In genomic region chr7:42156541-42156865, GRCh38 we compare ENCODE assay signal across 25 cellular contexts.
A peak's percentile ranks its signal among the peaks of the same experiment; 100 is the strongest.
DNase-seq lines count a peak whose midpoint lies in the region; ATAC-seq and TF ChIP-seq lines count a peak whose summit lies in the region.
"Had no signal": no experiment of that assay in that cellular context is flagged by ENCODE, and none has a peak within 500 bp of the region (broad histone marks: within the 10 kb centered on the region; RNA-seq: fewer than 3 reads in every experiment).

No MANE protein-coding gene starts in this region.

- no TSS peak for BruUV-seq in mammary epithelial cell (replicated peaks; lab: Mats Ljungman, UMichigan)

- no peak overlapping the region for H3K4me3 Mint-ChIP-seq in nephron
- H3K4me3 Mint-ChIP-seq: activated naive CD4-positive, alpha-beta T cell treated with anti-CD3 and anti-CD28 coated beads for 36 hours; CD4-positive, alpha-beta T cell; effector memory CD8-positive, alpha-beta T cell; GM23338; stimulated activated naive CD8-positive, alpha-beta T cell treated with anti-CD3 and anti-CD28 coated beads, Interleukin-15, amount 100 ng/mL, for 72 hours; T-cell had no signal

- TF ChIP-seq CTCF in mammary epithelial cell (conservative IDR thresholded peaks at IDR 0.05 in 1 of 2, IDR thresholded peaks at IDR 0.05 in 1 of 2; ENCODE audit: extremely low read depth in 1 of 2, insufficient read depth in 1 of 2, low read depth in 1 of 2, low read length in 2 of 2) (peak in 1 of 2 donors; percentile 7), nephron (IDR thresholded peaks at IDR 0.05; ENCODE audit: unreplicated experiment in 3 of 3) (no peak), uterus (IDR thresholded peaks at IDR 0.05) (no peak)

- dilution Hi-C loops in mammary epithelial cell (cut with HindIII; ENCODE audit: low sequenced_read_pairs), result loop anchor here (5.0 kb wide), 1 partner anchor 76 kb away; no protein-coding TSS in a partner anchor

- in situ Hi-C loops in mammary epithelial cell (cut with MboI; ENCODE audit: low sequenced_read_pairs in 2 of 2), result no loop called here

- H3K36me3 Mint-ChIP-seq in nephron (ENCODE audit: low read depth), result no peaks in the 10 kb centered on the region
- H3K36me3 Mint-ChIP-seq: T-cell had no signal

- no peaks in the 10 kb centered on the region for H3K36me3 ChIP-seq in mammary epithelial cell (ENCODE audit: insufficient read depth, low read length)
- H3K36me3 ChIP-seq in uterus, result no peaks in the 10 kb centered on the region
- H3K36me3 ChIP-seq: tibial nerve had no signal

- CTCF ChIA-PET in mammary epithelial cell (lab: Charles Lee; ENCODE audit: low non-redundant PET), result no interaction called here

- H3K4me1 ChIP-seq in mammary epithelial cell (ENCODE audit: insufficient read depth, low read length) (peaks cover 31% of the 10 kb centered on the region), uterus (peaks cover 0 to 18% of the 10 kb centered on the region in 2 donors)

- intact Hi-C loops in mammary epithelial cell (cut with micrococcal nuclease) (no loop called here), uterus (cut with DNase I; ENCODE audit: low total_unique reads) (no loop called here)

- H3K9me3 Mint-ChIP-seq in nephron, result no peaks in the 10 kb centered on the region
- H3K9me3 Mint-ChIP-seq: activated naive CD4-positive, alpha-beta T cell treated with anti-CD3 and anti-CD28 coated beads for 36 hours; CD4-positive, alpha-beta T cell; GM23338; stimulated activated naive CD8-positive, alpha-beta T cell treated with anti-CD3 and anti-CD28 coated beads, Interleukin-15, amount 100 ng/mL, for 72 hours; T-cell had no signal

- H3K79me2 ChIP-seq in mammary epithelial cell (ENCODE audit: insufficient read depth, low read length), result peaks cover 43% of the 10 kb centered on the region

- H3K4me2 ChIP-seq in mammary epithelial cell (ENCODE audit: insufficient read depth, low read depth, low read length), result peak overlapping the region; percentile 39
- H3K4me2 ChIP-seq: GM23338 had no signal

- no peak overlapping the region for H3K9ac ChIP-seq in mammary epithelial cell (ENCODE audit: insufficient read depth, low read length)

- H3K9me3 ChIP-seq in mammary epithelial cell (replicated peaks; ENCODE audit: insufficient read depth, low read length), result no peaks in the 10 kb centered on the region
- no peaks in the 10 kb centered on the region for H3K9me3 ChIP-seq in uterus
- H3K9me3 ChIP-seq: tibial nerve had no signal

- H3K4me1 Mint-ChIP-seq in nephron, result peaks cover 44% of the 10 kb centered on the region
- H3K4me1 Mint-ChIP-seq: stimulated activated naive CD8-positive, alpha-beta T cell treated with anti-CD3 and anti-CD28 coated beads, Interleukin-15, amount 100 ng/mL, for 72 hours; T-cell had no signal

- H4K20me1 ChIP-seq in mammary epithelial cell (ENCODE audit: insufficient read depth, low read length), result no peaks in the 10 kb centered on the region

- peak overlapping the region; percentile 56 for H3K27ac ChIP-seq in mammary epithelial cell (ENCODE audit: insufficient read depth, low read depth, low read length)
- H3K27ac ChIP-seq in uterus, result peak overlapping the region; percentile 24 to 34
- H3K27ac ChIP-seq: tibial nerve had no signal

- H2AFZ ChIP-seq in mammary epithelial cell (ENCODE audit: low read depth, low read length), result peak overlapping the region; percentile 2
- H2AFZ ChIP-seq: GM23338 had no signal

- no peak for TF ChIP-seq POLR2A in uterus (IDR thresholded peaks at IDR 0.05)

- DNase-seq in HT-29 (ENCODE audit: low spot score) (peak; percentile 18), mammary epithelial cell (no peak), uterus (no peak), NCI-H1092 treated with DMSO at 0.1 percent for 48 hours (lab: John Stamatoyannopoulos, UW) (no peak), GDM1 (lab: John Stamatoyannopoulos, UW) (no peak)
- DNase-seq: activated CD4-positive, alpha-beta T cell treated with anti-CD3 and anti-CD28 coated beads, Interleukin-2, amount 50 U/mL, for 4 hours; activated naive CD4-positive, alpha-beta T cell treated with anti-CD3 and anti-CD28 coated beads for 36 hours; amniotic stem cell; CD4-positive, alpha-beta T cell; cortex of kidney; effector memory CD8-positive, alpha-beta T cell; left cardiac atrium; mesendoderm; NCI-H187 treated with DMSO at 0.1 percent for 48 hours; NCI-H69; occipital lobe; stimulated activated CD8-positive, alpha-beta memory T cell treated with anti-CD3 and anti-CD28 coated beads, Interleukin-4, amount 100 ng/mL, for 48 hours; stimulated activated naive CD8-positive, alpha-beta T cell treated with anti-CD3 and anti-CD28 coated beads, Interleukin-15, amount 100 ng/mL, for 72 hours; T-cell had no signal

- WGBS in mammary epithelial cell (ENCODE audit: low coverage, missing lambda C conversion rate), result 0% methylated on average over 4 of the region's 4 CpGs

- peak overlapping the region; percentile 50 to 65 (median 60) for H3K27ac Mint-ChIP-seq in nephron
- H3K27ac Mint-ChIP-seq: activated naive CD4-positive, alpha-beta T cell treated with anti-CD3 and anti-CD28 coated beads for 36 hours; CD4-positive, alpha-beta T cell; effector memory CD8-positive, alpha-beta T cell; T-cell had no signal

- H3K27me3 Mint-ChIP-seq in nephron (ENCODE audit: low read depth), result no peaks in the 10 kb centered on the region
- H3K27me3 Mint-ChIP-seq: CD4-positive, alpha-beta T cell; stimulated activated naive CD8-positive, alpha-beta T cell treated with anti-CD3 and anti-CD28 coated beads, Interleukin-15, amount 100 ng/mL, for 72 hours; T-cell had no signal

- ATAC-seq in GM19395 (IDR thresholded peaks at IDR 0.05; ENCODE audit: unreplicated experiment), result no peak
- ATAC-seq: effector memory CD8-positive, alpha-beta T cell; GM12878; GM23338; left cardiac atrium; stimulated activated naive CD8-positive, alpha-beta T cell treated with anti-CD3 and anti-CD28 coated beads, Interleukin-15, amount 100 ng/mL, for 72 hours; T-cell had no signal

- H3K27me3 ChIP-seq in mammary epithelial cell (ENCODE audit: insufficient read depth, low read length) (no peaks in the 10 kb centered on the region), uterus (no peaks in the 10 kb centered on the region)
- H3K27me3 ChIP-seq: tibial nerve had no signal

- H3K4me3 ChIP-seq in mammary epithelial cell (replicated peaks in 1 of 3; ENCODE audit: insufficient read depth in 1 of 3, low read depth in 2 of 3, low read length in 3 of 3) (no peak overlapping the region), uterus (no peak overlapping the region)
- H3K4me3 ChIP-seq: GM12878, GM23338, skin epidermis, tibial nerve had no signal
